21 cellular contexts compared by ENCODE assay signal in the genomic region with DNA sequence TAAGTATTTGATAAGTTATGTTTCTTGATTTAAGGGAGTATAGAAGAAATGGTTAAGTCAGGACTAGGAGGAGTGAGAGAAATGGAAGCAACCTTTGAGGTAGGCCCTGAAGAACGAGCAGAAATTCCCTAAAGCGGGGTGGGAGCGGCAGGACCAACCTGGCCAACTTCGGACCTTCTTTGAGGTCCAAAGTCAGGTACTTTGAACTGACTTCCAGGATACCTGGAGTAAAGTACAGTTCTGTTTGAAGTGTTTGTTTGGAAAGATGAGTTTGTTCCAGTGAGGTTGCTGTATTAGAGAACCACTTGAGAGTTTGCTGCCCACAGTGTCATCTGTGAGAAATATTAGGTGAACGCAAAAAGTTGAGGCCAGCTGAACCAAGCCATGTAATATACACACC. TPM values are rescaled to one million over a fixed set of nuclear protein-coding genes. Genes with fewer than 3 reads are reported as not detected.
A peak's percentile ranks its signal among the peaks of the same experiment; 100 is the strongest.
DNase-seq lines count a peak whose midpoint lies in the region; ATAC-seq and TF ChIP-seq lines count a peak whose summit lies in the region.
"Had no signal": no experiment of that assay in that cellular context is flagged by ENCODE, and none has a peak within 500 bp of the region (broad histone marks: within the 10 kb centered on the region; RNA-seq: fewer than 3 reads in every experiment).

No MANE protein-coding gene starts in this region.

- no CpG with 5 or more reads among the region's 5 CpGs for WGBS in trophoblast cell (ENCODE audit: extremely low coverage, insufficient coverage, insufficient read length)

- intact Hi-C loops in activated CD8-positive, alpha-beta T cell treated with anti-CD3 and anti-CD28 coated beads for 36 hours (cut with micrococcal nuclease) = no loop called here
- intact Hi-C loops in OCI-LY7 (cut with micrococcal nuclease; ENCODE audit: unreplicated experiment) = no loop called here

- H3K4me2 ChIP-seq in OCI-LY7 (ENCODE audit: low read length) (peak overlapping the region; percentile 61; the same call in 1 of the 2 replicates), trophoblast cell (ENCODE audit: low read length) (no peak overlapping the region)
- H3K4me2 ChIP-seq: A549 had no signal

- BruUV-seq in OCI-LY7 (replicated peaks; lab: Mats Ljungman, UMichigan) = TSS peak; percentile 7

- H3K79me1 ChIP-seq in trophoblast cell (ENCODE audit: low read length) = no peaks in the 10 kb centered on the region

- TF ChIP-seq CTCF in activated CD8-positive, alpha-beta T cell treated with anti-CD3 and anti-CD28 coated beads for 36 hours (IDR thresholded peaks at IDR 0.05) = no peak
- TF ChIP-seq CTCF in OCI-LY7 (conservative IDR thresholded peaks at IDR 0.05; ENCODE audit: low read length) = no peak

- H3K9ac ChIP-seq in trophoblast cell (ENCODE audit: low read length) = no peak overlapping the region

- H3K4me3 Mint-ChIP-seq in activated CD8-positive, alpha-beta T cell treated with anti-CD3 and anti-CD28 coated beads for 36 hours = no peak overlapping the region
- H3K4me3 Mint-ChIP-seq in activated CD8-positive, alpha-beta T cell treated with anti-CD3 and anti-CD28 coated beads, Interleukin-2, amount 10 ng/mL, durations not matched to agents 7 days and 5 days = no peak overlapping the region

- no peak overlapping the region for H2BK5ac ChIP-seq in trophoblast cell (ENCODE audit: low read depth, low read length, poor library complexity)

- no peak overlapping the region for H2BK12ac ChIP-seq in trophoblast cell (ENCODE audit: low read length)

- H3K14ac ChIP-seq in trophoblast cell (ENCODE audit: low read length) = no peak overlapping the region

- H3K27ac Mint-ChIP-seq in activated CD8-positive, alpha-beta T cell treated with anti-CD3 and anti-CD28 coated beads for 36 hours = peak overlapping the region; percentile 2
- H3K27ac Mint-ChIP-seq in activated CD8-positive, alpha-beta T cell treated with anti-CD3 and anti-CD28 coated beads, Interleukin-2, amount 10 ng/mL, durations not matched to agents 7 days and 5 days = no peak overlapping the region

- peaks cover 78% of the 10 kb centered on the region for H3K36me3 ChIP-seq in OCI-LY7 (ENCODE audit: insufficient read depth, low read length)
- H3K36me3 ChIP-seq in trophoblast cell (ENCODE audit: control insufficient read depth in 1 of 2, insufficient read depth in 2 of 2, low read length in 2 of 2) = peaks cover 0 to 4% of the 10 kb centered on the region in 2 experiments
- H3K36me3 ChIP-seq: right lobe of liver, transverse colon had no signal

- ATAC-seq in activated CD8-positive, alpha-beta T cell treated with anti-CD3 and anti-CD28 coated beads for 36 hours = no peak
- ATAC-seq in activated CD8-positive, alpha-beta T cell treated with anti-CD3 and anti-CD28 coated beads, Interleukin-2, amount 10 ng/mL, durations not matched to agents 7 days and 5 days = no peak
- no peak for ATAC-seq in GM18519 (IDR thresholded peaks at IDR 0.05; ENCODE audit: low FRiP score, unreplicated experiment)
- ATAC-seq: A549; left cardiac atrium; stimulated activated naive CD8-positive, alpha-beta T cell treated with anti-CD3 and anti-CD28 coated beads, Interleukin-15, Interleukin-2, amounts not matched to agents 100 U/mL and 50 U/mL, for 24 hours had no signal

- H2BK120ac ChIP-seq in trophoblast cell (ENCODE audit: insufficient read depth, low read length, poor library complexity) = no peak overlapping the region

- POLR2A ChIA-PET in activated CD8-positive, alpha-beta T cell treated with anti-CD3 and anti-CD28 coated beads for 36 hours (lab: Charles Lee) = interaction anchor here (1.0 to 6.1 kb wide), 2 partner anchors 11 to 67 kb away, joined by 3 to 53 read pairs; a partner anchor contains a TSS
- POLR2A ChIA-PET in activated CD8-positive, alpha-beta T cell treated with anti-CD3 and anti-CD28 coated beads, Interleukin-2, amount 10 ng/mL, durations not matched to agents 7 days and 5 days (lab: Charles Lee) = no interaction called here
- POLR2A ChIA-PET in OCI-LY7 (lab: Charles Lee) = interaction anchor here (0.6 kb wide), 2 partner anchors 11 to 223 kb away, joined by 3 to 4 read pairs; no protein-coding TSS in a partner anchor

- H4K20me1 ChIP-seq in OCI-LY7 (ENCODE audit: insufficient read depth, low read length) = peaks cover 58% of the 10 kb centered on the region

- H3K79me2 ChIP-seq in OCI-LY7 (ENCODE audit: insufficient read depth, low read depth, low read length) (peaks cover 99% of the 10 kb centered on the region), trophoblast cell (ENCODE audit: control insufficient read depth, insufficient read depth, low read length, poor library complexity) (peaks cover 48% of the 10 kb centered on the region)

- H3K27ac ChIP-seq in OCI-LY7 (ENCODE audit: low read depth, low read length, poor library complexity, severe bottlenecking) (no peak overlapping the region), trophoblast cell (ENCODE audit: low read depth, low read length) (no peak overlapping the region)
- H3K27ac ChIP-seq: A549, ascending aorta, right lobe of liver, transverse colon, WERI-Rb-1 had no signal

- H2AFZ ChIP-seq in OCI-LY7 (ENCODE audit: low read length) = no peak overlapping the region
- no peak overlapping the region for H2AFZ ChIP-seq in trophoblast cell (ENCODE audit: insufficient read depth, low read length, poor library complexity)

- H2AK5ac ChIP-seq in trophoblast cell (ENCODE audit: low read length) = no peak overlapping the region

- DNase-seq in activated CD8-positive, alpha-beta T cell treated with anti-CD3 and anti-CD28 coated beads for 36 hours = no peak
- no peak for DNase-seq in activated CD8-positive, alpha-beta T cell treated with anti-CD3 and anti-CD28 coated beads, Interleukin-2, amount 10 ng/mL, durations not matched to agents 7 days and 5 days
- DNase-seq in OCI-LY7 (ENCODE audit: low spot score) = no peak
- peak; percentile 12 for DNase-seq in epidermal melanocyte (ENCODE audit: insufficient read length, low spot score)
- DNase-seq in trophoblast cell = no peak
- no peak for DNase-seq in cerebellar nuclear complex (lab: John Stamatoyannopoulos, UW)
- DNase-seq in NCI-H1048 (lab: John Stamatoyannopoulos, UW) = no peak
- DNase-seq: activated effector memory CD4-positive, alpha-beta T cell treated with anti-CD3 and anti-CD28 coated beads, Interleukin-2, amount 50 U/mL, for 16 hours; DMS79 treated with DMSO at 0.1 percent for 48 hours; foreskin fibroblast; left cardiac atrium; MG63; NCI-H1694 treated with DMSO at 0.1 percent for 48 hours; NCI-H226; right lobe of liver; stimulated activated naive CD8-positive, alpha-beta T cell treated with anti-CD3 and anti-CD28 coated beads, Interleukin-15, Interleukin-2, amounts not matched to agents 100 U/mL and 50 U/mL, for 24 hours; transverse colon; WERI-Rb-1 had no signal

- no peak overlapping the region for H3K23ac ChIP-seq in trophoblast cell (ENCODE audit: low read length)

- H4K8ac ChIP-seq in trophoblast cell (ENCODE audit: low read depth, low read length) = no peak overlapping the region

- H3K27me3 ChIP-seq in trophoblast cell (ENCODE audit: insufficient read depth, low read length) = no peaks in the 10 kb centered on the region
- H3K27me3 ChIP-seq: ascending aorta, MG63, right lobe of liver, transverse colon had no signal

- H3K4me1 ChIP-seq in OCI-LY7 (ENCODE audit: insufficient read depth, low read length, poor library complexity, severe bottlenecking) (peaks cover 88% of the 10 kb centered on the region), trophoblast cell (ENCODE audit: control insufficient read depth in 1 of 2, insufficient read depth in 2 of 2, low read length in 2 of 2) (peaks cover 4 to 11% of the 10 kb centered on the region in 2 experiments)

- peaks cover 88% of the 10 kb centered on the region for H3K4me1 Mint-ChIP-seq in activated CD8-positive, alpha-beta T cell treated with anti-CD3 and anti-CD28 coated beads for 36 hours (ENCODE audit: low read depth)
- H3K4me1 Mint-ChIP-seq in activated CD8-positive, alpha-beta T cell treated with anti-CD3 and anti-CD28 coated beads, Interleukin-2, amount 10 ng/mL, durations not matched to agents 7 days and 5 days (ENCODE audit: low read depth) = peaks cover 89% of the 10 kb centered on the region

- CTCF ChIA-PET in activated CD8-positive, alpha-beta T cell treated with anti-CD3 and anti-CD28 coated beads for 36 hours (lab: Charles Lee) = interaction anchor here (0.7 kb wide), 1 partner anchor 14 kb away, joined by 3 read pairs; no protein-coding TSS in a partner anchor
- CTCF ChIA-PET in activated CD8-positive, alpha-beta T cell treated with anti-CD3 and anti-CD28 coated beads, Interleukin-2, amount 10 ng/mL, durations not matched to agents 7 days and 5 days (lab: Charles Lee) = no interaction called here
- CTCF ChIA-PET in OCI-LY7 (lab: Charles Lee; ENCODE audit: unreplicated experiment) = no interaction called here

- no peaks in the 10 kb centered on the region for H3K27me3 Mint-ChIP-seq in activated CD8-positive, alpha-beta T cell treated with anti-CD3 and anti-CD28 coated beads for 36 hours
- no peaks in the 10 kb centered on the region for H3K27me3 Mint-ChIP-seq in activated CD8-positive, alpha-beta T cell treated with anti-CD3 and anti-CD28 coated beads, Interleukin-2, amount 10 ng/mL, durations not matched to agents 7 days and 5 days (ENCODE audit: low read depth)

- peak overlapping the region; percentile 71 for H3K4ac ChIP-seq in trophoblast cell (ENCODE audit: low read depth, low read length)

- H3K36me3 Mint-ChIP-seq in activated CD8-positive, alpha-beta T cell treated with anti-CD3 and anti-CD28 coated beads for 36 hours (ENCODE audit: low read depth) = peaks cover 44% of the 10 kb centered on the region
- peaks cover 64% of the 10 kb centered on the region for H3K36me3 Mint-ChIP-seq in activated CD8-positive, alpha-beta T cell treated with anti-CD3 and anti-CD28 coated beads, Interleukin-2, amount 10 ng/mL, durations not matched to agents 7 days and 5 days (ENCODE audit: low read depth)

- H3K9me3 ChIP-seq in OCI-LY7 (ENCODE audit: low read length) (no peaks in the 10 kb centered on the region), trophoblast cell (ENCODE audit: insufficient read depth, low read depth, low read length) (no peaks in the 10 kb centered on the region)
- H3K9me3 ChIP-seq: A549, ascending aorta, MG63, right lobe of liver, transverse colon had no signal

- no peak overlapping the region for H4K12ac ChIP-seq in trophoblast cell (ENCODE audit: low read depth, low read length)

- no peak overlapping the region for H3K18ac ChIP-seq in trophoblast cell (ENCODE audit: low read length)

- no peaks in the 10 kb centered on the region for H3K9me3 Mint-ChIP-seq in activated CD8-positive, alpha-beta T cell treated with anti-CD3 and anti-CD28 coated beads for 36 hours
- H3K9me3 Mint-ChIP-seq in activated CD8-positive, alpha-beta T cell treated with anti-CD3 and anti-CD28 coated beads, Interleukin-2, amount 10 ng/mL, durations not matched to agents 7 days and 5 days (ENCODE audit: insufficient read depth) = no peaks in the 10 kb centered on the region

- no peaks in the 10 kb centered on the region for H3K9me2 ChIP-seq in OCI-LY7 (ENCODE audit: insufficient read depth, low read length)

- H3K4me3 ChIP-seq in OCI-LY7 (ENCODE audit: low read depth, low read length, poor library complexity, severe bottlenecking) = no peak overlapping the region
- no peak overlapping the region for H3K4me3 ChIP-seq in trophoblast cell (ENCODE audit: low read depth, low read length)
- H3K4me3 ChIP-seq: A549, ascending aorta, MG63, right lobe of liver, transverse colon had no signal

- H4K91ac ChIP-seq in trophoblast cell (ENCODE audit: low read depth, low read length) = no peak overlapping the region

RNA-seq across cellular contexts. Expression of a gene that starts 11.7 kb away (rescaled TPM):
- total RNA-seq in activated CD8-positive, alpha-beta T cell treated with anti-CD3 and anti-CD28 coated beads for 36 hours = 10 to 100 TPM; 94.6 to 96.2 TPM
- total RNA-seq in activated CD8-positive, alpha-beta T cell treated with anti-CD3 and anti-CD28 coated beads, Interleukin-2, amount 10 ng/mL, durations not matched to agents 7 days and 5 days = 100 to 1,000 TPM; 105 to 118 TPM
- total RNA-seq in OCI-LY7 (2014; rRNA removed; shearing (Covaris generic)) = 63.6 and 65.0 TPM in 2 replicates
- total RNA-seq in OCI-LY7 (2022) = 76.5 and 77.5 TPM in 2 replicates
- polyA plus RNA-seq in trophoblast cell (2013) = 42.2 and 43.1 TPM in 2 replicates

RNA-seq across cellular contexts. Expression of a gene that starts 55.8 kb away (rescaled TPM):
- total RNA-seq in activated CD8-positive, alpha-beta T cell treated with anti-CD3 and anti-CD28 coated beads for 36 hours = 10 to 100 TPM; 22.4 to 22.9 TPM
- 10 to 100 TPM; 31.9 to 33.0 TPM for total RNA-seq in activated CD8-positive, alpha-beta T cell treated with anti-CD3 and anti-CD28 coated beads, Interleukin-2, amount 10 ng/mL, durations not matched to agents 7 days and 5 days
- 17.1 and 17.8 TPM in 2 replicates for total RNA-seq in OCI-LY7 (2014; rRNA removed; shearing (Covaris generic))
- total RNA-seq in OCI-LY7 (2022) = 36.7 and 38.6 TPM in 2 replicates
- 12.4 and 13.0 TPM in 2 replicates for polyA plus RNA-seq in trophoblast cell (2013)
